22 cellular contexts compared by ENCODE assay signal in genomic region chr2:216351172-216351925, GRCh38. TPM values are rescaled to one million over a fixed set of nuclear protein-coding genes. Genes with fewer than 3 reads are reported as not detected.
A peak's percentile ranks its signal among the peaks of the same experiment; 100 is the strongest.
DNase-seq lines count a peak whose midpoint lies in the region; ATAC-seq lines count a peak whose summit lies in the region.
"Had no signal": no experiment of that assay in that cellular context is flagged by ENCODE, and none has a peak within 500 bp of the region (broad histone marks: within the 10 kb centered on the region; RNA-seq: fewer than 3 reads in every experiment).

No MANE protein-coding gene starts in this region.

- DNase-seq in CD8-positive, alpha-beta memory T cell: no peak
- DNase-seq in amniotic epithelial cell (ENCODE audit: low read depth): peak; percentile 36
- DNase-seq in immature natural killer cell: no peak
- DNase-seq in stimulated activated naive B cell treated with anti-CD40 and anti-IgM and Interleukin-4, amounts not matched to agents 10 μg/mL and 1 μg/mL and 100 μg/mL, for 72 hours: no peak
- no peak for DNase-seq in activated gamma-delta T cell treated with Interleukin-2 at 50 U/mL for 16 hours
- no peak for DNase-seq in posterior cingulate gyrus
- DNase-seq in SIG-M5 treated with dmso at 0.1 percent for 504 hours (lab: John Stamatoyannopoulos, UW; ENCODE audit: unreplicated experiment): no peak
- DNase-seq: activated effector memory CD4-positive, alpha-beta T cell treated with anti-CD3 and anti-CD28 coated beads, Interleukin-2, amount 50 U/mL, for 16 hours; aorta; foreskin melanocyte; GF-D8; hippocampal formation; Karpas-422; NCI-H1048; NCI-H187 treated with DMSO at 0.1 percent for 48 hours; NCI-H345; NCI-H82; PC-9; SHP77; stimulated activated CD4-positive, alpha-beta T cell treated with anti-CD3 and anti-CD28 coated beads, Interleukin-2, amount 100 ng/mL, for 48 hours had no signal

- no peak overlapping the region for H2AFZ ChIP-seq in ACC112 (ENCODE audit: low read length, unreplicated experiment)
- H2AFZ ChIP-seq: PC-9 had no signal

- peaks cover 0 to 2% (median 0%) of the 10 kb centered on the region in 3 donors for H3K36me3 Mint-ChIP-seq in CD8-positive, alpha-beta memory T cell
- H3K36me3 Mint-ChIP-seq in immature natural killer cell: peaks cover 0 to 3% (median 3%) of the 10 kb centered on the region in 3 donors
- H3K36me3 Mint-ChIP-seq in stimulated activated naive B cell treated with anti-CD40 and anti-IgM and Interleukin-4, amounts not matched to agents 10 μg/mL and 1 μg/mL and 100 μg/mL, for 72 hours: no peaks in the 10 kb centered on the region

- POLR2A ChIA-PET in CD8-positive, alpha-beta memory T cell (lab: Charles Lee): no interaction called here

- H3K27me3 ChIP-seq in ACC112 (ENCODE audit: insufficient read depth, low read length): no peaks in the 10 kb centered on the region
- no peaks in the 10 kb centered on the region for H3K27me3 ChIP-seq in CD8-positive, alpha-beta memory T cell (ENCODE audit: insufficient read depth, low read length, poor library complexity, severe bottlenecking)

- H3K27ac ChIP-seq in ACC112 (ENCODE audit: low read depth, low read length): peak overlapping the region; percentile 17; the same call in 1 of the 2 replicates
- no peak overlapping the region for H3K27ac ChIP-seq in CD8-positive, alpha-beta memory T cell (ENCODE audit: low read depth, low read length)
- H3K27ac ChIP-seq: PC-9, thoracic aorta had no signal

- H3K4me1 Mint-ChIP-seq in CD8-positive, alpha-beta memory T cell: peaks cover 73 to 87% (median 76%) of the 10 kb centered on the region in 3 donors
- peaks cover 78 to 91% of the 10 kb centered on the region in 2 donors for H3K4me1 Mint-ChIP-seq in immature natural killer cell
- H3K4me1 Mint-ChIP-seq in stimulated activated naive B cell treated with anti-CD40 and anti-IgM and Interleukin-4, amounts not matched to agents 10 μg/mL and 1 μg/mL and 100 μg/mL, for 72 hours: no peaks in the 10 kb centered on the region

- CTCF ChIA-PET in CD8-positive, alpha-beta memory T cell (lab: Charles Lee): interaction anchor here (1.3 to 4.8 kb wide), 2 partner anchors 24 to 53 kb away, joined by 3 to 30 read pairs; no protein-coding TSS in a partner anchor

- peak overlapping the region in 6 of 7 donors; percentile 5 to 85 (median 52) for H3K4me3 Mint-ChIP-seq in CD8-positive, alpha-beta memory T cell
- H3K4me3 Mint-ChIP-seq in immature natural killer cell: peak overlapping the region; percentile 63 to 95 (median 85)
- no peak overlapping the region for H3K4me3 Mint-ChIP-seq in stimulated activated naive B cell treated with anti-CD40 and anti-IgM and Interleukin-4, amounts not matched to agents 10 μg/mL and 1 μg/mL and 100 μg/mL, for 72 hours

- H3K4me1 ChIP-seq in ACC112 (ENCODE audit: control insufficient read depth, insufficient read depth, low read length, unreplicated experiment): peaks cover 36% of the 10 kb centered on the region
- H3K4me1 ChIP-seq in CD8-positive, alpha-beta memory T cell (ENCODE audit: insufficient read depth, low read length): peaks cover 71% of the 10 kb centered on the region

- no peak for ATAC-seq in stimulated activated naive B cell treated with anti-CD40 and anti-IgM and Interleukin-4, amounts not matched to agents 10 μg/mL and 1 μg/mL and 100 μg/mL, for 72 hours (replicated peaks)

- H3K27ac Mint-ChIP-seq in CD8-positive, alpha-beta memory T cell: peak overlapping the region in 7 of 8 donors; percentile 81 to 98 (median 90)
- H3K27ac Mint-ChIP-seq in immature natural killer cell: peak overlapping the region; percentile 87 to 99 (median 95)
- no peak overlapping the region for H3K27ac Mint-ChIP-seq in stimulated activated naive B cell treated with anti-CD40 and anti-IgM and Interleukin-4, amounts not matched to agents 10 μg/mL and 1 μg/mL and 100 μg/mL, for 72 hours

- peaks cover 32% of the 10 kb centered on the region for H3K79me2 ChIP-seq in ACC112 (ENCODE audit: control insufficient read depth, insufficient read depth, low read length, unreplicated experiment)

- H3K9me3 ChIP-seq in CD8-positive, alpha-beta memory T cell (ENCODE audit: low read length): no peaks in the 10 kb centered on the region
- H3K9me3 ChIP-seq: thoracic aorta had no signal

- no peak overlapping the region for H3K4me3 ChIP-seq in ACC112 (ENCODE audit: low read depth, low read length)
- peak overlapping the region; percentile 44 for H3K4me3 ChIP-seq in CD8-positive, alpha-beta memory T cell (ENCODE audit: low read length)
- H3K4me3 ChIP-seq: PC-9, thoracic aorta had no signal

- no peaks in the 10 kb centered on the region for H3K9me3 Mint-ChIP-seq in CD8-positive, alpha-beta memory T cell
- no peaks in the 10 kb centered on the region for H3K9me3 Mint-ChIP-seq in immature natural killer cell
- peaks cover 0 to 4% of the 10 kb centered on the region in 2 donors for H3K9me3 Mint-ChIP-seq in stimulated activated naive B cell treated with anti-CD40 and anti-IgM and Interleukin-4, amounts not matched to agents 10 μg/mL and 1 μg/mL and 100 μg/mL, for 72 hours

- intact Hi-C loops in posterior cingulate gyrus (cut with DNase I): no loop called here

- peaks cover 0 to 2% of the 10 kb centered on the region in 2 donors for H3K27me3 Mint-ChIP-seq in CD8-positive, alpha-beta memory T cell
- H3K27me3 Mint-ChIP-seq in immature natural killer cell (ENCODE audit: low read depth in 3 of 3): peaks cover 1 to 11% (median 9%) of the 10 kb centered on the region in 3 donors
- H3K27me3 Mint-ChIP-seq in stimulated activated naive B cell treated with anti-CD40 and anti-IgM and Interleukin-4, amounts not matched to agents 10 μg/mL and 1 μg/mL and 100 μg/mL, for 72 hours: no peaks in the 10 kb centered on the region

- H3K36me3 ChIP-seq in ACC112 (ENCODE audit: insufficient read depth, low read length): no peaks in the 10 kb centered on the region
- no peaks in the 10 kb centered on the region for H3K36me3 ChIP-seq in CD8-positive, alpha-beta memory T cell (ENCODE audit: insufficient read depth, low read length)
- H3K36me3 ChIP-seq: thoracic aorta had no signal

RNA-seq across cellular contexts. Expression of gene MARCHF4, which starts 20.9 kb away (rescaled TPM):
- not detected for total RNA-seq in CD8-positive, alpha-beta memory T cell
- not detected for polyA plus RNA-seq in CD8-positive, alpha-beta memory T cell
- polyA plus RNA-seq in immature natural killer cell: under 1 TPM in 1 of 3 donors, not detected in 2; 0.19 TPM
- polyA plus RNA-seq: aorta had no signal

Comparison
In these comparisons a context has a peak if more than half of its experiments do, and no peak if none do; other contexts are left out.
1. H3K4me3 Mint-ChIP-seq: peak in CD8-positive, alpha-beta memory T cell (6 of 7) and immature natural killer cell (5 of 5); none in stimulated activated naive B cell treated with anti-CD40 and anti-IgM and Interleukin-4, amounts not matched to agents 10 μg/mL and 1 μg/mL and 100 μg/mL, for 72 hours (0 of 2).